In genomic region chr1:18247151-18247550, GRCh38 we compare ENCODE assay signal across 8 cellular contexts.
"Had no signal": no experiment of that assay in that cellular context is flagged by ENCODE, and none has a peak within 500 bp of the region (broad histone marks: within the 10 kb centered on the region; RNA-seq: fewer than 3 reads in every experiment).

No MANE protein-coding gene starts in this region.

- DNase-seq: GDM1, GF-D8 had no signal

- H3K4me3 ChIP-seq: GM12878 had no signal

- FAIRE-seq: G401.6, GM12878, GM12891, GM12892, GM18507, GM19239 had no signal

- ATAC-seq: GM12878 had no signal
